27 cellular contexts compared by ENCODE assay signal in the genomic region with DNA sequence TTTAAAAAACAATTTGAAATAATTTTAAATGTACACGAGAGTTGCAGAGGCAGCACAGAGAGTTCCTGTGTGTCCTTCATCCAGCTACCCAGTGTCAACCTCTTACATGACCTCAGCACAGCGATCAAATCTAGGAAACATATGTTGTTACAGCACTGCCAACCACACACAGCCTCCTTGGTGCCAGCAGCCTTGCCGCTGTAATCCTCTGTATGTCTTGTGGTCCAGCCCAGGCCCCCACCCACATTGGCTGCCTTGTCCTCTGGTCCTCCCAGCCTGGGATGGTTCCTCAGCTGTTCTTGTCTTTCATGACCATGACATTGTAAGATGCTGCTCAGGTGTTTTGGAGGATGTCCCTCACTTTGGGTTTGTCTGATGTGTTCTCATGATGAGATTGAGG.
DNase-seq lines count a peak whose midpoint lies in the region; ATAC-seq, FAIRE-seq and TF ChIP-seq lines count a peak whose summit lies in the region.
"Had no signal": no experiment of that assay in that cellular context is flagged by ENCODE, and none has a peak within 500 bp of the region (broad histone marks: within the 10 kb centered on the region; RNA-seq: fewer than 3 reads in every experiment).

No MANE protein-coding gene starts in this region.

- H3K27me3 ChIP-seq in HepG2 (ENCODE audit: control insufficient read depth in 1 of 2, insufficient read depth in 2 of 2, low read length in 2 of 2) (no peaks in the 10 kb centered on the region), right lobe of liver (no peaks in the 10 kb centered on the region), RWPE2 (ENCODE audit: insufficient read depth, poor library complexity, severe bottlenecking) (no peaks in the 10 kb centered on the region), keratinocyte (ENCODE audit: control insufficient read depth, extremely low read depth, insufficient read depth, low read length) (no peaks in the 10 kb centered on the region)
- H3K27me3 ChIP-seq: hepatocyte had no signal

- H3K36me3 ChIP-seq in HepG2 (replicated peaks in 1 of 2; ENCODE audit: control insufficient read depth in 1 of 2, insufficient read depth in 2 of 2, low read length in 2 of 2) (peaks cover 2 to 12% of the 10 kb centered on the region in 2 experiments; a peak in 1 of 5 replicates), right lobe of liver (no peaks in the 10 kb centered on the region), RWPE2 (ENCODE audit: low read depth) (peaks cover 6% of the 10 kb centered on the region; the same call in 1 of the 2 replicates), keratinocyte (ENCODE audit: control insufficient read depth in 2 of 2, extremely low read depth in 1 of 2, insufficient read depth in 2 of 2, low read length in 2 of 2) (peaks cover 2 to 10% of the 10 kb centered on the region in 2 experiments)
- H3K36me3 ChIP-seq: prostate gland, thoracic aorta had no signal

- intact Hi-C loops in HepG2 (cut with micrococcal nuclease; ENCODE audit: unreplicated experiment) = no loop called here
- intact Hi-C loops in right lobe of liver (cut with DNase I) = no loop called here

- no TSS peak for BruUV-seq in HepG2 (replicated peaks; lab: Mats Ljungman, UMichigan)

- dilution Hi-C loops in keratinocyte (cut with MboI; ENCODE audit: extremely low pct_ligation_motif_present, low sequenced_read_pairs) = no loop called here

- in situ Hi-C loops in HepG2 (cut with HindIII; ENCODE audit: extremely low pct_ligation_motif_present, low pct_unique_long_range_greater_than_20kb) = no loop called here

- POLR2A ChIA-PET in HepG2 (lab: Yijun Ruan, JAX) = no interaction called here

- FAIRE-seq in HepG2 (lab: Jason Lieb, UNC) (peak; percentile 26), keratinocyte (lab: Jason Lieb, UNC) (peak; percentile 43)
- FAIRE-seq: astrocyte, GM12891 had no signal

- no peak overlapping the region for H2AFZ ChIP-seq in HepG2 (ENCODE audit: low read length)
- no peak overlapping the region for H2AFZ ChIP-seq in keratinocyte (ENCODE audit: control insufficient read depth, low read length)
- H2AFZ ChIP-seq: hepatocyte had no signal

- H3K9me3 ChIP-seq in HepG2 (ENCODE audit: low read length) = no peaks in the 10 kb centered on the region
- no peaks in the 10 kb centered on the region for H3K9me3 ChIP-seq in right lobe of liver
- no peaks in the 10 kb centered on the region for H3K9me3 ChIP-seq in RWPE2 (ENCODE audit: severe bottlenecking)
- H3K9me3 ChIP-seq in keratinocyte (ENCODE audit: control insufficient read depth, low read depth, low read length) = no peaks in the 10 kb centered on the region
- H3K9me3 ChIP-seq: prostate gland, thoracic aorta had no signal

- H3K27ac ChIP-seq in HepG2 (ENCODE audit: extremely low read length, insufficient read depth, low read length) = no peak overlapping the region
- no peak overlapping the region for H3K27ac ChIP-seq in right lobe of liver
- H3K27ac ChIP-seq in RWPE2 (ENCODE audit: poor library complexity, severe bottlenecking) = peak overlapping the region; percentile 92
- peak overlapping the region; percentile 39 for H3K27ac ChIP-seq in keratinocyte (ENCODE audit: control insufficient read depth, insufficient read depth, low read length)
- H3K27ac ChIP-seq: hepatocyte, prostate gland, thoracic aorta had no signal

- TF ChIP-seq RAD21 in HepG2 (CRISPR knock-in tag; IDR thresholded peaks at IDR 0.05) = no peak

- no peak for TF ChIP-seq POLR2A in HepG2 (IDR thresholded peaks at IDR 0.05; ENCODE audit: insufficient read depth in 1 of 2, low read depth in 2 of 2, low read length in 2 of 2)
- no peak for TF ChIP-seq POLR2A in right lobe of liver (IDR thresholded peaks at IDR 0.05)

- H3K9me1 ChIP-seq in keratinocyte (ENCODE audit: control insufficient read depth, extremely low read depth, insufficient read depth, low read length) = no peaks in the 10 kb centered on the region

- ATAC-seq in HepG2 = no peak
- ATAC-seq in right lobe of liver = no peak
- ATAC-seq in RWPE2 (ENCODE audit: low read depth) = no peak
- no peak for ATAC-seq in GM18873 (IDR thresholded peaks at IDR 0.05; ENCODE audit: low FRiP score, unreplicated experiment)
- ATAC-seq: left ventricle myocardium superior had no signal

- H3K4me1 ChIP-seq in HepG2 (ENCODE audit: insufficient read depth, low read length) (peaks cover 9% of the 10 kb centered on the region), right lobe of liver (peaks cover 0 to 2% (median 0%) of the 10 kb centered on the region in 4 donors), RWPE2 (ENCODE audit: insufficient read depth, poor library complexity, severe bottlenecking) (peaks cover 57% of the 10 kb centered on the region), keratinocyte (ENCODE audit: control insufficient read depth, extremely low read depth, insufficient read depth, low read length) (peaks cover 51% of the 10 kb centered on the region)
- H3K4me1 ChIP-seq: prostate gland had no signal

- TF ChIP-seq CTCF in HepG2 (CRISPR knock-in tag; IDR thresholded peaks at IDR 0.05) = no peak
- no peak for TF ChIP-seq CTCF in right lobe of liver (IDR thresholded peaks at IDR 0.05)
- no peak for TF ChIP-seq CTCF in RWPE2 (IDR thresholded peaks at IDR 0.05; ENCODE audit: poor library complexity, severe bottlenecking)
- no peak for TF ChIP-seq CTCF in keratinocyte (optimal IDR thresholded peaks at IDR 0.05 in 1 of 3, IDR thresholded peaks at IDR 0.05 in 1 of 3, conservative IDR thresholded peaks at IDR 0.05 in 1 of 3; ENCODE audit: extremely low read depth in 1 of 3, insufficient read depth in 2 of 3, low read length in 3 of 3)

- H3K9ac ChIP-seq in HepG2 (ENCODE audit: insufficient read depth, low read depth, low read length) (no peak overlapping the region), keratinocyte (ENCODE audit: control insufficient read depth, extremely low read depth, insufficient read depth, low read length) (no peak overlapping the region)

- TF ChIP-seq EP300 in HepG2 (IDR thresholded peaks at IDR 0.05; ENCODE audit: low read depth in 2 of 2, low read length in 2 of 2) = no peak
- TF ChIP-seq EP300 in HepG2 (CRISPR knock-in tag; IDR thresholded peaks at IDR 0.05; ENCODE audit: borderline replicate concordance) = no peak

- CTCF ChIA-PET in HepG2 (lab: Yijun Ruan, JAX; ENCODE audit: low intra/inter-chr PET ratio, low total read pairs) = no interaction called here

- H3K79me2 ChIP-seq in HepG2 (ENCODE audit: insufficient read depth, low read length) = peaks cover 25% of the 10 kb centered on the region
- H3K79me2 ChIP-seq in keratinocyte (ENCODE audit: control insufficient read depth, insufficient read depth, low read length) = peaks cover 59% of the 10 kb centered on the region

- DNase-seq in HepG2 (ENCODE audit: low spot score) (no peak), right lobe of liver (no peak), RWPE2 (ENCODE audit: low spot score) (no peak), keratinocyte (ENCODE audit: low read depth, low spot score) (no peak), epidermal melanocyte (ENCODE audit: insufficient read length, low spot score) (no peak), NK-92 (lab: John Stamatoyannopoulos, UW; ENCODE audit: unreplicated experiment) (no peak)
- DNase-seq: activated CD4-positive, alpha-beta T cell treated with anti-CD3 and anti-CD28 coated beads for 4 hours; activated naive CD4-positive, alpha-beta T cell treated with anti-CD3 and anti-CD28 coated beads for 36 hours; activated T-cell treated with anti-CD3 and anti-CD28 coated beads, Interleukin-2, amount 50 U/mL, for 1 hour; central memory CD4-positive, alpha-beta T cell; DMS79 treated with DMSO at 0.1 percent for 48 hours; erythroblast; foreskin melanocyte; KG1; left ventricle myocardium superior; MV-4-11; NCI-H187 treated with DMSO at 0.1 percent for 48 hours; NCI-H69; SHP77; stimulated activated naive CD4-positive, alpha-beta T cell had no signal

- no peak overlapping the region for H3K4me2 ChIP-seq in HepG2 (ENCODE audit: low read depth, low read length)
- no peak overlapping the region for H3K4me2 ChIP-seq in keratinocyte (ENCODE audit: control insufficient read depth, extremely low read depth, insufficient read depth, low read depth, low read length)
- H3K4me2 ChIP-seq: hepatocyte, smooth muscle cell had no signal

- H4K20me1 ChIP-seq in HepG2 (ENCODE audit: insufficient read depth, low read length) = peaks cover 14% of the 10 kb centered on the region; the same call in 1 of the 2 replicates
- no peaks in the 10 kb centered on the region for H4K20me1 ChIP-seq in keratinocyte (ENCODE audit: control insufficient read depth, extremely low read depth, insufficient read depth, low read length)

- H3K4me3 ChIP-seq in HepG2 (replicated peaks in 1 of 3; ENCODE audit: insufficient read depth in 1 of 3, low read depth in 2 of 3, low read length in 3 of 3) = no peak overlapping the region
- no peak overlapping the region for H3K4me3 ChIP-seq in right lobe of liver
- H3K4me3 ChIP-seq in RWPE2 (ENCODE audit: severe bottlenecking) = no peak overlapping the region
- no peak overlapping the region for H3K4me3 ChIP-seq in keratinocyte (ENCODE audit: control insufficient read depth in 2 of 3, extremely low read depth in 1 of 3, insufficient read depth in 2 of 3, low read depth in 1 of 3, low read length in 3 of 3)
- H3K4me3 ChIP-seq: hepatocyte, prostate gland, smooth muscle cell, thoracic aorta had no signal

- 97% methylated on average over 3 of the region's 3 CpGs for WGBS in HepG2 (ENCODE audit: low lambda C conversion rate)
- 100% methylated on average over 2 of the region's 3 CpGs for WGBS in right lobe of liver (ENCODE audit: insufficient coverage, low coverage, low lambda C conversion rate, missing lambda C conversion rate)

TF ChIP-seq in HepG2, 621 proteins besides CTCF, POLR2A, EP300 and RAD21 (continues in another document):
- no peak for TF ChIP-seq IKZF4 (CRISPR knock-in tag; IDR thresholded peaks at IDR 0.05; ENCODE audit: borderline replicate concordance, low read depth, not compliant biosample characterization)

Comparison
In these comparisons a context has a peak if more than half of its experiments do, and no peak if none do; other contexts are left out.
1. H3K27ac ChIP-seq: peak in RWPE2 (single experiment) and keratinocyte (single experiment); none in HepG2 (single experiment) and right lobe of liver (0 of 3).